Comparison of ENCODE assay signal across 6 cellular contexts in the genomic region with DNA sequence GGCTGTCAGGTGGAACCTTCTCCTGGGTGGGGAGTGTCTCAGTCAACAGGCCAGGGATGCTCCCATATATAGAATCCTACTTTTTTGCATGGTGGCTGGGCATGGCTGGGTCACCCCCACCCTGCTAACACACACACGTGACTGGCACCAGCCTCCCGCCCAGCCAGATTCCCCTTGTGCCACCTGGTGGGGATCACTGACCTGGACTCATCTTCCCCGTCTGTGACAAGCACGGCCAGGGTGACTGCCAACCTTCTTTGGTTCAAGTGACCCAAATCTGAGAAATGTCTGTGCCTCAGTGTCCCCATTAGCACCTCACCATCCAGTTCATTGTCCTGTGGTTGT. TPM values are rescaled to one million over a fixed set of nuclear protein-coding genes. Genes with fewer than 3 reads are reported as not detected.
DNase-seq lines count a peak whose midpoint lies in the region; ATAC-seq and TF ChIP-seq lines count a peak whose summit lies in the region.

No MANE protein-coding gene starts in this region.

- H3K4me1 Mint-ChIP-seq in mesothelial cell of epicardium, result peaks cover 19% of the 10 kb centered on the region

- peak; percentile 17 for ATAC-seq in HG02678 (IDR thresholded peaks at IDR 0.05; ENCODE audit: unreplicated experiment)
- peak in 1 of 2 donors; percentile 15 for ATAC-seq in activated naive CD4-positive, alpha-beta T cell treated with anti-CD3 and anti-CD28 coated beads, Interleukin-2, amount 50 U/mL, for 72 hours

- H3K9me3 Mint-ChIP-seq in activated naive CD4-positive, alpha-beta T cell treated with anti-CD3 and anti-CD28 coated beads, Interleukin-2, amount 50 U/mL, for 72 hours, result no peaks in the 10 kb centered on the region
- no peaks in the 10 kb centered on the region for H3K9me3 Mint-ChIP-seq in mesothelial cell of epicardium

- DNase-seq in activated naive CD4-positive, alpha-beta T cell treated with anti-CD3 and anti-CD28 coated beads, Interleukin-2, amount 50 U/mL, for 72 hours (ENCODE audit: low spot score in 2 of 2), result no peak
- DNase-seq in mesothelial cell of epicardium (ENCODE audit: low spot score in 2 of 2, unreplicated experiment in 2 of 2), result no peak
- no peak for DNase-seq in OCI-M1 (lab: John Stamatoyannopoulos, UW)
- no peak for DNase-seq in NCI-H1436 treated with DMSO at 0.1 percent for 48 hours (lab: John Stamatoyannopoulos, UW)
- DNase-seq in stimulated activated CD4-positive, alpha-beta T cell treated with anti-CD3 and anti-CD28 coated beads, Interleukin-1b, Interleukin-23, amount 100 ng/mL, for 48 hours, result no peak

- H3K27ac Mint-ChIP-seq in activated naive CD4-positive, alpha-beta T cell treated with anti-CD3 and anti-CD28 coated beads, Interleukin-2, amount 50 U/mL, for 72 hours, result peak overlapping the region; percentile 82 to 91
- peak overlapping the region; percentile 66 for H3K27ac Mint-ChIP-seq in mesothelial cell of epicardium

- TF ChIP-seq CTCF in mesothelial cell of epicardium (IDR thresholded peaks at IDR 0.05; ENCODE audit: unreplicated experiment), result no peak

- H3K4me3 Mint-ChIP-seq in mesothelial cell of epicardium, result peak overlapping the region; percentile 63

- H3K36me3 Mint-ChIP-seq in activated naive CD4-positive, alpha-beta T cell treated with anti-CD3 and anti-CD28 coated beads, Interleukin-2, amount 50 U/mL, for 72 hours, result no peaks in the 10 kb centered on the region
- H3K36me3 Mint-ChIP-seq in mesothelial cell of epicardium, result no peaks in the 10 kb centered on the region

- H3K27me3 Mint-ChIP-seq in mesothelial cell of epicardium (ENCODE audit: low read depth), result peaks cover 16% of the 10 kb centered on the region

RNA-seq across cellular contexts. Expression of gene PKN1, which starts 1.0 kb away (rescaled TPM):
- 100 to 1,000 TPM; 105 to 192 TPM for total RNA-seq in activated naive CD4-positive, alpha-beta T cell treated with anti-CD3 and anti-CD28 coated beads, Interleukin-2, amount 50 U/mL, for 72 hours
- 84.5 to 89.1 TPM (median 85.9 TPM) in 3 replicates for total RNA-seq in mesothelial cell of epicardium

RNA-seq across cellular contexts. Expression of gene DDX39A, which starts 15.0 kb away (rescaled TPM):
- total RNA-seq in activated naive CD4-positive, alpha-beta T cell treated with anti-CD3 and anti-CD28 coated beads, Interleukin-2, amount 50 U/mL, for 72 hours, result 100 to 1,000 TPM; 208 to 217 TPM
- 66.9 to 68.6 TPM (median 67.6 TPM) in 3 replicates for total RNA-seq in mesothelial cell of epicardium

RNA-seq across cellular contexts. Expression of gene PTGER1, which starts 41.0 kb away (rescaled TPM):
- under 1 TPM; 0.20 to 0.97 TPM for total RNA-seq in activated naive CD4-positive, alpha-beta T cell treated with anti-CD3 and anti-CD28 coated beads, Interleukin-2, amount 50 U/mL, for 72 hours
- total RNA-seq in mesothelial cell of epicardium, result 2.8 to 3.5 TPM (median 2.8 TPM) in 3 replicates

RNA-seq across cellular contexts. Expression of gene ADGRE5, which starts 52.9 kb away (rescaled TPM):
- total RNA-seq in activated naive CD4-positive, alpha-beta T cell treated with anti-CD3 and anti-CD28 coated beads, Interleukin-2, amount 50 U/mL, for 72 hours, result 100 to 1,000 TPM; 222 to 256 TPM
- total RNA-seq in mesothelial cell of epicardium, result 4.5 to 5.4 TPM (median 4.9 TPM) in 3 replicates
